ENCODE assay signal across 29 cellular contexts in genomic region chr10:14017380-14017943, GRCh38.
DNase-seq lines count a peak whose midpoint lies in the region; ATAC-seq and TF ChIP-seq lines count a peak whose summit lies in the region.
"Had no signal": no experiment of that assay in that cellular context is flagged by ENCODE, and none has a peak within 500 bp of the region (broad histone marks: within the 10 kb centered on the region; RNA-seq: fewer than 3 reads in every experiment).

No MANE protein-coding gene starts in this region.

- no CpG with 5 or more reads among the region's 5 CpGs for WGBS in mesendoderm (ENCODE audit: extremely low coverage, insufficient coverage, low lambda C conversion rate)

- no peaks in the 10 kb centered on the region for H3K79me1 ChIP-seq in mesendoderm (ENCODE audit: low read length)

- no peak overlapping the region for H3K56ac ChIP-seq in mesendoderm (ENCODE audit: low read length)

- DNase-seq in left ventricle myocardium inferior = no peak
- no peak for DNase-seq in cardiac septum (ENCODE audit: low spot score)
- peak; percentile 59 for DNase-seq in astrocyte of the spinal cord (ENCODE audit: low read depth, low spot score)
- DNase-seq in fibroblast of the aortic adventitia (ENCODE audit: low read depth) = peak; percentile 30
- DNase-seq in type B pancreatic cell (ENCODE audit: extremely low spot score, unreplicated experiment) = no peak
- DNase-seq in mesendoderm = no peak
- DNase-seq in pons (ENCODE audit: low spot score) = no peak
- DNase-seq in foreskin keratinocyte = no peak
- DNase-seq: activated CD4-positive, alpha-beta T cell treated with anti-CD3 and anti-CD28 coated beads, Interleukin-2, amount 50 U/mL, for 4 hours; activated CD4-positive, CD25-positive, alpha-beta regulatory T cell; activated naive CD4-positive, alpha-beta T cell treated with Interleukin-2 at 50 U/mL for 16 hours; activated T-cell treated with anti-CD3 and anti-CD28 coated beads, Interleukin-2, amount 50 U/mL, for 72 hours; AML-193; amygdala; CD8-positive, alpha-beta T cell; central memory CD4-positive, alpha-beta T cell; DMS 273 treated with DMSO at 0.1 percent for 48 hours; HCEC 1CT; NCI-H1417 treated with DMSO at 0.1 percent for 48 hours; NCI-H2081 treated with DMSO at 0.1 percent for 48 hours; NCI-H226; NCI-H69; stimulated activated naive CD8-positive, alpha-beta T cell treated with anti-CD3 and anti-CD28 coated beads, Interleukin-15, Interleukin-2, amounts not matched to agents 100 U/mL and 50 U/mL, for 24 hours; T-cell had no signal

- intact Hi-C loops in left ventricle myocardium inferior (cut with micrococcal nuclease) = no loop called here
- intact Hi-C loops in cardiac septum (cut with DNase I) = no loop called here

- H3K9me3 ChIP-seq in left ventricle myocardium inferior (replicated peaks) = peaks cover 6% of the 10 kb centered on the region
- H3K9me3 ChIP-seq: thoracic aorta, vagina had no signal

- no peak overlapping the region for H3K9ac ChIP-seq in mesendoderm (ENCODE audit: low read length)

- peaks cover 32% of the 10 kb centered on the region for H3K4me1 ChIP-seq in left ventricle myocardium inferior
- H3K4me1 ChIP-seq in mesendoderm (ENCODE audit: control insufficient read depth, low read depth, low read length) = no peaks in the 10 kb centered on the region
- H3K4me1 ChIP-seq in foreskin keratinocyte = no peaks in the 10 kb centered on the region

- H2BK5ac ChIP-seq in mesendoderm (ENCODE audit: low read length) = no peak overlapping the region

- H2BK120ac ChIP-seq in mesendoderm (ENCODE audit: low read depth, low read length) = no peak overlapping the region

- H3K4ac ChIP-seq in mesendoderm (ENCODE audit: low read depth, low read length) = no peak overlapping the region

- H3K36me3 Mint-ChIP-seq in type B pancreatic cell = peaks cover 11% of the 10 kb centered on the region

- H3K9me3 Mint-ChIP-seq in type B pancreatic cell = peaks cover 8% of the 10 kb centered on the region

- no peak overlapping the region for H3K4me3 ChIP-seq in left ventricle myocardium inferior
- no peak overlapping the region for H3K4me3 ChIP-seq in astrocyte of the spinal cord (ENCODE audit: low read depth, low read length)
- no peak overlapping the region for H3K4me3 ChIP-seq in fibroblast of the aortic adventitia (ENCODE audit: low read depth, low read length)
- no peak overlapping the region for H3K4me3 ChIP-seq in mesendoderm (ENCODE audit: low read length)
- H3K4me3 ChIP-seq: thoracic aorta, vagina had no signal

- H3K4me3 Mint-ChIP-seq in type B pancreatic cell = peak overlapping the region; percentile 54
- H3K4me3 Mint-ChIP-seq: activated T-cell treated with anti-CD3 and anti-CD28 coated beads, Interleukin-2, amount 50 U/mL, for 72 hours; CD8-positive, alpha-beta T cell; T-cell had no signal

- no peak overlapping the region for H2AK5ac ChIP-seq in mesendoderm (ENCODE audit: low read length)

- no peak overlapping the region for H3K23ac ChIP-seq in mesendoderm (ENCODE audit: low read length)

- H4K5ac ChIP-seq in mesendoderm (ENCODE audit: low read length) = no peak overlapping the region

- ATAC-seq in foreskin keratinocyte = no peak
- ATAC-seq: activated T-cell treated with anti-CD3 and anti-CD28 coated beads, Interleukin-2, amount 50 U/mL, for 72 hours; CD8-positive, alpha-beta T cell; Panc1; stimulated activated naive CD8-positive, alpha-beta T cell treated with anti-CD3 and anti-CD28 coated beads, Interleukin-15, Interleukin-2, amounts not matched to agents 100 U/mL and 50 U/mL, for 24 hours; T-cell had no signal

- no peak overlapping the region for H2BK15ac ChIP-seq in mesendoderm (replicated peaks; ENCODE audit: low read depth)

- H3K27ac Mint-ChIP-seq in type B pancreatic cell = no peak overlapping the region
- H3K27ac Mint-ChIP-seq: activated T-cell treated with anti-CD3 and anti-CD28 coated beads, Interleukin-2, amount 50 U/mL, for 72 hours; CD8-positive, alpha-beta T cell; progenitor cell of endocrine pancreas; T-cell had no signal

- H3K36me3 ChIP-seq in left ventricle myocardium inferior (no peaks in the 10 kb centered on the region), mesendoderm (ENCODE audit: control insufficient read depth, insufficient read depth, low read length) (no peaks in the 10 kb centered on the region)
- H3K36me3 ChIP-seq: thoracic aorta, vagina had no signal

- no peaks in the 10 kb centered on the region for H3K79me2 ChIP-seq in mesendoderm (ENCODE audit: control insufficient read depth, insufficient read depth, low read length)

- H3K4me1 Mint-ChIP-seq in type B pancreatic cell (ENCODE audit: unreplicated experiment) = peaks cover 42% of the 10 kb centered on the region

- H3K27me3 ChIP-seq in left ventricle myocardium inferior (ENCODE audit: low read depth) (peaks cover 14% of the 10 kb centered on the region), mesendoderm (ENCODE audit: insufficient read depth, low read length, poor library complexity) (no peaks in the 10 kb centered on the region), foreskin keratinocyte (peaks cover 4% of the 10 kb centered on the region)
- H3K27me3 ChIP-seq: vagina had no signal

- in situ Hi-C loops in astrocyte of the spinal cord (cut with HindIII; ENCODE audit: low sequenced_read_pairs) = no loop called here

- TF ChIP-seq CTCF in left ventricle myocardium inferior (IDR thresholded peaks at IDR 0.05; ENCODE audit: borderline replicate concordance) = no peak
- no peak for TF ChIP-seq CTCF in astrocyte of the spinal cord (IDR thresholded peaks at IDR 0.05; ENCODE audit: low read depth, low read length)
- TF ChIP-seq CTCF in fibroblast of the aortic adventitia (IDR thresholded peaks at IDR 0.05; ENCODE audit: insufficient read depth, low read length) = no peak
- TF ChIP-seq CTCF in type B pancreatic cell (conservative IDR thresholded peaks at IDR 0.05) = no peak
- TF ChIP-seq CTCF in foreskin keratinocyte (conservative IDR thresholded peaks at IDR 0.05) = no peak

- H3K27ac ChIP-seq in left ventricle myocardium inferior (replicated peaks) (peak overlapping the region; percentile 29), mesendoderm (ENCODE audit: low read depth, low read length) (no peak overlapping the region), foreskin keratinocyte (no peak overlapping the region)
- H3K27ac ChIP-seq: 22Rv1, thoracic aorta, vagina had no signal

- no peak overlapping the region for H3K4me2 ChIP-seq in mesendoderm (ENCODE audit: low read length)

- H4K8ac ChIP-seq in mesendoderm (ENCODE audit: low read depth, low read length) = no peak overlapping the region

- H3K18ac ChIP-seq in mesendoderm (ENCODE audit: low read length) = no peak overlapping the region

- H3K27me3 Mint-ChIP-seq in type B pancreatic cell = peaks cover 7% of the 10 kb centered on the region

Comparison
In these comparisons a context has a peak if more than half of its experiments do, and no peak if none do; other contexts are left out.
1. DNase-seq: peak in astrocyte of the spinal cord (single experiment) and fibroblast of the aortic adventitia (single experiment); none in left ventricle myocardium inferior (single experiment), cardiac septum (single experiment), type B pancreatic cell (single experiment), mesendoderm (single experiment), pons (single experiment) and foreskin keratinocyte (0 of 2).